In genomic region chr3:59386165-59386564, GRCh38 we compare ENCODE assay signal across 1 cellular context.
A peak's percentile ranks its signal among the peaks of the same experiment; 100 is the strongest.
TF ChIP-seq lines count a peak whose summit lies in the region.

No MANE protein-coding gene starts in this region.

TF ChIP-seq in GM12878, 131 proteins besides CTCF, POLR2A, EP300 and RAD21 (continued from another document and continues in another):
- no peak for TF ChIP-seq REST (IDR thresholded peaks at IDR 0.05; ENCODE audit: low read depth, low read length)
- peak; percentile 97 for TF ChIP-seq MTA3 (IDR thresholded peaks at IDR 0.05; ENCODE audit: borderline replicate concordance, low read length)
- TF ChIP-seq SRF (IDR thresholded peaks at IDR 0.05; ENCODE audit: low read depth in 2 of 2, low read length in 2 of 2) = peak in 1 of 2 experiments; percentile 79; a peak in 1 of 4 replicates
- peak; percentile 99 to 100 for TF ChIP-seq IKZF2 (IDR thresholded peaks at IDR 0.05)
- no peak for TF ChIP-seq SREBF2 (IDR thresholded peaks at IDR 0.05; ENCODE audit: low read length)
- no peak for TF ChIP-seq HDAC6 (IDR thresholded peaks at IDR 0.05; ENCODE audit: unreplicated experiment)
- TF ChIP-seq STAT3 (IDR thresholded peaks at IDR 0.05; ENCODE audit: low read depth, low read length) = peak; percentile 93; the same call in 1 of the 2 replicates
- peak; percentile 73; the same call in 1 of the 2 replicates for TF ChIP-seq SMARCA5 (IDR thresholded peaks at IDR 0.05)
- TF ChIP-seq NR2C1 (IDR thresholded peaks at IDR 0.05) = no peak; the same call in 1 of the 2 replicates
- TF ChIP-seq ESRRA (IDR thresholded peaks at IDR 0.05; ENCODE audit: low read length) = no peak
- TF ChIP-seq, protein P1, sequence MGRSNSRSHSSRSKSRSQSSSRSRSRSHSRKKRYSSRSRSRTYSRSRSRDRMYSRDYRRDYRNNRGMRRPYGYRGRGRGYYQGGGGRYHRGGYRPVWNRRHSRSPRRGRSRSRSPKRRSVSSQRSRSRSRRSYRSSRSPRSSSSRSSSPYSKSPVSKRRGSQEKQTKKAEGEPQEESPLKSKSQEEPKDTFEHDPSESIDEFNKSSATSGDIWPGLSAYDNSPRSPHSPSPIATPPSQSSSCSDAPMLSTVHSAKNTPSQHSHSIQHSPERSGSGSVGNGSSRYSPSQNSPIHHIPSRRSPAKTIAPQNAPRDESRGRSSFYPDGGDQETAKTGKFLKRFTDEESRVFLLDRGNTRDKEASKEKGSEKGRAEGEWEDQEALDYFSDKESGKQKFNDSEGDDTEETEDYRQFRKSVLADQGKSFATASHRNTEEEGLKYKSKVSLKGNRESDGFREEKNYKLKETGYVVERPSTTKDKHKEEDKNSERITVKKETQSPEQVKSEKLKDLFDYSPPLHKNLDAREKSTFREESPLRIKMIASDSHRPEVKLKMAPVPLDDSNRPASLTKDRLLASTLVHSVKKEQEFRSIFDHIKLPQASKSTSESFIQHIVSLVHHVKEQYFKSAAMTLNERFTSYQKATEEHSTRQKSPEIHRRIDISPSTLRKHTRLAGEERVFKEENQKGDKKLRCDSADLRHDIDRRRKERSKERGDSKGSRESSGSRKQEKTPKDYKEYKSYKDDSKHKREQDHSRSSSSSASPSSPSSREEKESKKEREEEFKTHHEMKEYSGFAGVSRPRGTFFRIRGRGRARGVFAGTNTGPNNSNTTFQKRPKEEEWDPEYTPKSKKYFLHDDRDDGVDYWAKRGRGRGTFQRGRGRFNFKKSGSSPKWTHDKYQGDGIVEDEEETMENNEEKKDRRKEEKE (IDR thresholded peaks at IDR 0.05) = no peak
- TF ChIP-seq PML (IDR thresholded peaks at IDR 0.05; ENCODE audit: low read length) = peak; percentile 92
- TF ChIP-seq RAD51 (IDR thresholded peaks at IDR 0.05) = peak; percentile 16; the same call in 1 of the 2 replicates
- peak; percentile 46; the same call in 1 of the 2 replicates for TF ChIP-seq TCF7 (IDR thresholded peaks at IDR 0.05; ENCODE audit: borderline replicate concordance)
- TF ChIP-seq SMAD5 (IDR thresholded peaks at IDR 0.05; ENCODE audit: low read depth) = no peak
- no peak for TF ChIP-seq MYC (IDR thresholded peaks at IDR 0.05; ENCODE audit: insufficient read depth, insufficient read length, insufficient replicate concordance, low read length, severe bottlenecking)
- no peak for TF ChIP-seq CBFB (IDR thresholded peaks at IDR 0.05; ENCODE audit: low read depth)
- no peak for TF ChIP-seq KLF5 (IDR thresholded peaks at IDR 0.05; ENCODE audit: partially characterized antibody)
- peak; percentile 78 for TF ChIP-seq GABPA (IDR thresholded peaks at IDR 0.05; ENCODE audit: low read depth)
- TF ChIP-seq FOS (IDR thresholded peaks at IDR 0.05; ENCODE audit: borderline replicate concordance, extremely low read depth, insufficient read length) = no peak
- no peak for TF ChIP-seq RELA (IDR thresholded peaks at IDR 0.05; ENCODE audit: borderline replicate concordance, partially characterized antibody)
- no peak for TF ChIP-seq ZNF384 (IDR thresholded peaks at IDR 0.05; ENCODE audit: borderline replicate concordance, low read depth, low read length)
- TF ChIP-seq, protein P2, sequence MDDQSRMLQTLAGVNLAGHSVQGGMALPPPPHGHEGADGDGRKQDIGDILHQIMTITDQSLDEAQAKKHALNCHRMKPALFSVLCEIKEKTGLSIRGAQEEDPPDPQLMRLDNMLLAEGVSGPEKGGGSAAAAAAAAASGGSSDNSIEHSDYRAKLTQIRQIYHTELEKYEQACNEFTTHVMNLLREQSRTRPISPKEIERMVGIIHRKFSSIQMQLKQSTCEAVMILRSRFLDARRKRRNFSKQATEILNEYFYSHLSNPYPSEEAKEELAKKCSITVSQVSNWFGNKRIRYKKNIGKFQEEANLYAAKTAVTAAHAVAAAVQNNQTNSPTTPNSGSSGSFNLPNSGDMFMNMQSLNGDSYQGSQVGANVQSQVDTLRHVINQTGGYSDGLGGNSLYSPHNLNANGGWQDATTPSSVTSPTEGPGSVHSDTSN (IDR thresholded peaks at IDR 0.05; ENCODE audit: insufficient replicate concordance, low read depth, low read length) = no peak
- peak; percentile 58 for TF ChIP-seq SP1 (IDR thresholded peaks at IDR 0.05; ENCODE audit: low read depth, low read length)
- TF ChIP-seq SIX5 (IDR thresholded peaks at IDR 0.05; ENCODE audit: low read depth, low read length, severe bottlenecking) = no peak
- no peak for TF ChIP-seq NR2C2 (IDR thresholded peaks at IDR 0.05; ENCODE audit: borderline replicate concordance, control insufficient read depth, insufficient read length, low read depth)
- TF ChIP-seq ZNF274 (IDR thresholded peaks at IDR 0.05; ENCODE audit: insufficient read depth, insufficient read length) = no peak
- TF ChIP-seq POLR2AphosphoS5 (IDR thresholded peaks at IDR 0.05; ENCODE audit: low read length) = no peak
- TF ChIP-seq SMC3 (IDR thresholded peaks at IDR 0.05; ENCODE audit: borderline replicate concordance, low read length) = peak; percentile 10; the same call in 1 of the 2 replicates
- TF ChIP-seq GATAD2B (conservative IDR thresholded peaks at IDR 0.05; ENCODE audit: low read depth) = peak; percentile 81; the same call in 1 of the 2 replicates
- peak; percentile 98 for TF ChIP-seq IKZF1 (conservative IDR thresholded peaks at IDR 0.05)
- no peak for TF ChIP-seq ELK1 (IDR thresholded peaks at IDR 0.05; ENCODE audit: low read depth, low read length)
- TF ChIP-seq MTA2 (IDR thresholded peaks at IDR 0.05; ENCODE audit: low read depth) = peak; percentile 100
- 0 out of 2 replicates have a peak, but pooled peaks have one; percentile 7 for TF ChIP-seq NKRF (conservative IDR thresholded peaks at IDR 0.05)
- peak; percentile 95 for TF ChIP-seq JUND (IDR thresholded peaks at IDR 0.05; ENCODE audit: low read depth, low read length)
- peak; percentile 96 for TF ChIP-seq ZNF217 (IDR thresholded peaks at IDR 0.05)
- TF ChIP-seq SPI1 (IDR thresholded peaks at IDR 0.05; ENCODE audit: borderline replicate concordance, insufficient read depth, low read depth, low read length) = peak; percentile 81
- TF ChIP-seq CHD2 (IDR thresholded peaks at IDR 0.05; ENCODE audit: borderline replicate concordance, low read depth, low read length) = peak; percentile 76; the same call in 1 of the 2 replicates
- TF ChIP-seq WRNIP1 (IDR thresholded peaks at IDR 0.05; ENCODE audit: borderline replicate concordance, low read depth, low read length) = no peak
- no peak for TF ChIP-seq CHD4 (IDR thresholded peaks at IDR 0.05)
- no peak for TF ChIP-seq HDAC2 (IDR thresholded peaks at IDR 0.05)
- no peak for TF ChIP-seq ZZZ3 (IDR thresholded peaks at IDR 0.05; ENCODE audit: control insufficient read depth, insufficient read length, low read depth)
- TF ChIP-seq, protein P3, sequence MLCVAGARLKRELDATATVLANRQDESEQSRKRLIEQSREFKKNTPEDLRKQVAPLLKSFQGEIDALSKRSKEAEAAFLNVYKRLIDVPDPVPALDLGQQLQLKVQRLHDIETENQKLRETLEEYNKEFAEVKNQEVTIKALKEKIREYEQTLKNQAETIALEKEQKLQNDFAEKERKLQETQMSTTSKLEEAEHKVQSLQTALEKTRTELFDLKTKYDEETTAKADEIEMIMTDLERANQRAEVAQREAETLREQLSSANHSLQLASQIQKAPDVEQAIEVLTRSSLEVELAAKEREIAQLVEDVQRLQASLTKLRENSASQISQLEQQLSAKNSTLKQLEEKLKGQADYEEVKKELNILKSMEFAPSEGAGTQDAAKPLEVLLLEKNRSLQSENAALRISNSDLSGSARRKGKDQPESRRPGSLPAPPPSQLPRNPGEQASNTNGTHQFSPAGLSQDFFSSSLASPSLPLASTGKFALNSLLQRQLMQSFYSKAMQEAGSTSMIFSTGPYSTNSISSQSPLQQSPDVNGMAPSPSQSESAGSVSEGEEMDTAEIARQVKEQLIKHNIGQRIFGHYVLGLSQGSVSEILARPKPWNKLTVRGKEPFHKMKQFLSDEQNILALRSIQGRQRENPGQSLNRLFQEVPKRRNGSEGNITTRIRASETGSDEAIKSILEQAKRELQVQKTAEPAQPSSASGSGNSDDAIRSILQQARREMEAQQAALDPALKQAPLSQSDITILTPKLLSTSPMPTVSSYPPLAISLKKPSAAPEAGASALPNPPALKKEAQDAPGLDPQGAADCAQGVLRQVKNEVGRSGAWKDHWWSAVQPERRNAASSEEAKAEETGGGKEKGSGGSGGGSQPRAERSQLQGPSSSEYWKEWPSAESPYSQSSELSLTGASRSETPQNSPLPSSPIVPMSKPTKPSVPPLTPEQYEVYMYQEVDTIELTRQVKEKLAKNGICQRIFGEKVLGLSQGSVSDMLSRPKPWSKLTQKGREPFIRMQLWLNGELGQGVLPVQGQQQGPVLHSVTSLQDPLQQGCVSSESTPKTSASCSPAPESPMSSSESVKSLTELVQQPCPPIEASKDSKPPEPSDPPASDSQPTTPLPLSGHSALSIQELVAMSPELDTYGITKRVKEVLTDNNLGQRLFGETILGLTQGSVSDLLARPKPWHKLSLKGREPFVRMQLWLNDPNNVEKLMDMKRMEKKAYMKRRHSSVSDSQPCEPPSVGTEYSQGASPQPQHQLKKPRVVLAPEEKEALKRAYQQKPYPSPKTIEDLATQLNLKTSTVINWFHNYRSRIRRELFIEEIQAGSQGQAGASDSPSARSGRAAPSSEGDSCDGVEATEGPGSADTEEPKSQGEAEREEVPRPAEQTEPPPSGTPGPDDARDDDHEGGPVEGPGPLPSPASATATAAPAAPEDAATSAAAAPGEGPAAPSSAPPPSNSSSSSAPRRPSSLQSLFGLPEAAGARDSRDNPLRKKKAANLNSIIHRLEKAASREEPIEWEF (IDR thresholded peaks at IDR 0.05; ENCODE audit: insufficient replicate concordance, low read depth, low read length) = peak; percentile 71
- TF ChIP-seq FOXM1 (IDR thresholded peaks at IDR 0.05; ENCODE audit: low read depth, low read length) = peak; percentile 98
- TF ChIP-seq CEBPZ (IDR thresholded peaks at IDR 0.05; ENCODE audit: low read depth, low read length) = no peak
- no peak for TF ChIP-seq FOXK2 (IDR thresholded peaks at IDR 0.05)
- no peak for TF ChIP-seq EGR1 (IDR thresholded peaks at IDR 0.05; ENCODE audit: borderline replicate concordance in 1 of 2, low read depth in 2 of 2, low read length in 2 of 2)
- no peak for TF ChIP-seq HDGF (IDR thresholded peaks at IDR 0.05)
